In genomic region chr11:63813563-63814382, GRCh38 we compare ENCODE assay signal across 8 cellular contexts. TPM values are rescaled to one million over a fixed set of nuclear protein-coding genes. Genes with fewer than 3 reads are reported as not detected.
A peak's percentile ranks its signal among the peaks of the same experiment; 100 is the strongest.
DNase-seq lines count a peak whose midpoint lies in the region; ATAC-seq and TF ChIP-seq lines count a peak whose summit lies in the region.

No MANE protein-coding gene starts in this region.

- H2BK12ac ChIP-seq in neuronal stem cell (ENCODE audit: low read length), result no peak overlapping the region

- peak; percentile 32 for ATAC-seq in GM18867 (IDR thresholded peaks at IDR 0.05; ENCODE audit: unreplicated experiment)
- ATAC-seq in HG03095 (IDR thresholded peaks at IDR 0.05; ENCODE audit: unreplicated experiment), result peak; percentile 28
- peak; percentile 22 for ATAC-seq in gastroesophageal sphincter

- H3K79me1 ChIP-seq in neuronal stem cell (ENCODE audit: low read depth, low read length), result peaks cover 20% of the 10 kb centered on the region

- peak overlapping the region; percentile 68 for H2BK15ac ChIP-seq in neuronal stem cell (ENCODE audit: low read length)

- peak overlapping the region; percentile 99 for H3K4me3 ChIP-seq in NT2/D1 (ENCODE audit: insufficient read length, low read depth)
- peak overlapping the region; percentile 71 to 88 for H3K4me3 ChIP-seq in gastroesophageal sphincter
- H3K4me3 ChIP-seq in neuronal stem cell (ENCODE audit: low read length in 2 of 2), result peak overlapping the region; percentile 98 to 100

- peak overlapping the region; percentile 95 for H3K4ac ChIP-seq in neuronal stem cell (ENCODE audit: low read length)

- no peak for TF ChIP-seq POLR2A in gastroesophageal sphincter (IDR thresholded peaks at IDR 0.05)

- peak overlapping the region; percentile 66 to 93 (median 88) for H3K27ac ChIP-seq in gastroesophageal sphincter
- H3K27ac ChIP-seq in neuronal stem cell (replicated peaks; ENCODE audit: low read length), result peak overlapping the region; percentile 91

- no peak for TF ChIP-seq EP300 in gastroesophageal sphincter (IDR thresholded peaks at IDR 0.05)

- peak overlapping the region; percentile 96 for H3K23ac ChIP-seq in neuronal stem cell (ENCODE audit: low read depth, low read length, poor library complexity)

- H2BK120ac ChIP-seq in neuronal stem cell (ENCODE audit: low read depth, low read length), result no peak overlapping the region

- H3K4me1 ChIP-seq in NT2/D1 (ENCODE audit: insufficient read depth, insufficient read length) (peaks cover 15% of the 10 kb centered on the region), gastroesophageal sphincter (peaks cover 0 to 38% (median 18%) of the 10 kb centered on the region in 3 donors), neuronal stem cell (ENCODE audit: control insufficient read depth in 2 of 2, insufficient read depth in 1 of 2, low read depth in 1 of 2, low read length in 2 of 2) (peaks cover 10 to 17% of the 10 kb centered on the region in 2 donors)

- peak overlapping the region; percentile 41 for H4K91ac ChIP-seq in neuronal stem cell (ENCODE audit: low read depth, low read length, poor library complexity)

- peak overlapping the region; percentile 88 for H2AK5ac ChIP-seq in neuronal stem cell (ENCODE audit: low read depth, low read length)

- peaks cover 48% of the 10 kb centered on the region for H3K36me3 ChIP-seq in NT2/D1 (ENCODE audit: insufficient read depth, insufficient read length, low read length)
- H3K36me3 ChIP-seq in gastroesophageal sphincter, result peaks cover 0 to 26% of the 10 kb centered on the region in 2 donors
- peaks cover 27 to 43% of the 10 kb centered on the region in 2 donors for H3K36me3 ChIP-seq in neuronal stem cell (replicated peaks in 1 of 2; ENCODE audit: control insufficient read depth in 2 of 2, insufficient read depth in 2 of 2, low read length in 2 of 2)

- H3K9me3 ChIP-seq in NT2/D1 (ENCODE audit: insufficient read depth, low read length), result no peaks in the 10 kb centered on the region
- H3K9me3 ChIP-seq in gastroesophageal sphincter, result no peaks in the 10 kb centered on the region
- H3K9me3 ChIP-seq in neuronal stem cell (replicated peaks in 1 of 2; ENCODE audit: control insufficient read depth in 2 of 2, insufficient read depth in 1 of 2, low read depth in 1 of 2, low read length in 2 of 2), result no peaks in the 10 kb centered on the region

- DNase-seq in AG20443 (ENCODE audit: low spot score) (peak; percentile 59), NT2/D1 (ENCODE audit: low read depth, low spot score) (no peak), neuronal stem cell (ENCODE audit: low spot score) (peak; percentile 46), H4 (ENCODE audit: low spot score) (no peak)
- peak; percentile 33 for DNase-seq in activated naive CD4-positive, alpha-beta T cell treated with anti-CD3 and anti-CD28 coated beads, Interleukin-2, amount 50 U/mL, for 16 hours

- peak overlapping the region; percentile 95 for H3K14ac ChIP-seq in neuronal stem cell (ENCODE audit: low read length)

- H3K9ac ChIP-seq in NT2/D1 (ENCODE audit: insufficient read length, low read depth) (peak overlapping the region; percentile 100), neuronal stem cell (ENCODE audit: low read depth, low read length, poor library complexity) (peak overlapping the region; percentile 100)

- peak overlapping the region; percentile 72 for H3K4me2 ChIP-seq in neuronal stem cell (ENCODE audit: insufficient read depth, low read length, poor library complexity, severe bottlenecking)

- H2AFZ ChIP-seq in neuronal stem cell (ENCODE audit: low read length), result peak overlapping the region; percentile 87

- peak overlapping the region; percentile 98 for H2BK5ac ChIP-seq in neuronal stem cell (ENCODE audit: low read length)

- H3K18ac ChIP-seq in neuronal stem cell (ENCODE audit: low read length), result peak overlapping the region; percentile 100

- peak in 1 of 4 experiments; percentile 10 for TF ChIP-seq CTCF in gastroesophageal sphincter (IDR thresholded peaks at IDR 0.05)

- whole genome bisulfite sequencing in gastroesophageal sphincter (ENCODE audit: low coverage in 1 of 2), 2 donors, result 0% methylated on average over 3 of the region's 74 CpGs; no CpG with 5 or more reads in 1 of the 2 donors
- WGBS in neuronal stem cell (ENCODE audit: extremely low coverage in 2 of 2, insufficient read length in 2 of 2, insufficient replicate concordance in 1 of 2), 2 donors, result no CpG with 5 or more reads among the region's 74 CpGs

- H4K8ac ChIP-seq in neuronal stem cell (ENCODE audit: low read depth, low read length), result peak overlapping the region; percentile 53

- H3K27me3 ChIP-seq in NT2/D1 (ENCODE audit: insufficient read depth, insufficient read length), result no peaks in the 10 kb centered on the region
- H3K27me3 ChIP-seq in gastroesophageal sphincter, result no peaks in the 10 kb centered on the region
- H3K27me3 ChIP-seq in neuronal stem cell (ENCODE audit: control insufficient read depth in 3 of 3, insufficient read depth in 3 of 3, low read depth in 1 of 3, low read length in 3 of 3), result no peaks in the 10 kb centered on the region

RNA-seq across cellular contexts. Expression of gene SPINDOC, which starts 0.5 kb away (rescaled TPM):
- total RNA-seq in gastroesophageal sphincter, result 10 to 100 TPM; 14.3 to 18.6 (median 15.5) TPM
- polyA plus RNA-seq in neuronal stem cell (2013, experiment 1 of 2), result 75.8 TPM
- polyA plus RNA-seq in neuronal stem cell (2013, experiment 2 of 2), result 74.3 TPM
- 13.1 and 14.4 TPM in 2 replicates for total RNA-seq in H4 (2014; rRNA removed; shearing (Covaris generic))

RNA-seq across cellular contexts. Expression of gene MARK2, which starts 25.1 kb away (rescaled TPM):
- total RNA-seq in gastroesophageal sphincter, result 10 to 100 TPM; 17.4 to 42.5 (median 23.8) TPM
- polyA plus RNA-seq in neuronal stem cell (2013, experiment 1 of 2), result 29.7 TPM
- 29.6 TPM for polyA plus RNA-seq in neuronal stem cell (2013, experiment 2 of 2)
- 8.2 and 10.1 TPM in 2 replicates for total RNA-seq in H4 (2014; rRNA removed; shearing (Covaris generic))

RNA-seq across cellular contexts. Expression of gene ZFTA, which starts 45.2 kb away (rescaled TPM):
- total RNA-seq in gastroesophageal sphincter, result 10 to 100 TPM; 13.2 to 31.8 (median 24.5) TPM
- 30.6 TPM for polyA plus RNA-seq in neuronal stem cell (2013, experiment 1 of 2)
- polyA plus RNA-seq in neuronal stem cell (2013, experiment 2 of 2), result 29.7 TPM
- total RNA-seq in H4 (2014; rRNA removed; shearing (Covaris generic)), result 5.6 and 6.3 TPM in 2 replicates

Comparison
In these comparisons a context has a peak if more than half of its experiments do, and no peak if none do; other contexts are left out.
1. DNase-seq: peak in AG20443 (single experiment), activated naive CD4-positive, alpha-beta T cell treated with anti-CD3 and anti-CD28 coated beads, Interleukin-2, amount 50 U/mL, for 16 hours (single experiment) and neuronal stem cell (single experiment); none in NT2/D1 (single experiment) and H4 (single experiment).
2. Peak in every context shown above with its lines, with median percentiles within 50 percentile points of each other: ATAC-seq and H3K4me3 ChIP-seq.